In genomic region chr17:5826384-5826783, GRCh38 we compare ENCODE assay signal across 21 cellular contexts.
A peak's percentile ranks its signal among the peaks of the same experiment; 100 is the strongest.
DNase-seq lines count a peak whose midpoint lies in the region; ATAC-seq lines count a peak whose summit lies in the region.
"Had no signal": no experiment of that assay in that cellular context is flagged by ENCODE, and none has a peak within 500 bp of the region (broad histone marks: within the 10 kb centered on the region; RNA-seq: fewer than 3 reads in every experiment).

No MANE protein-coding gene starts in this region.

- peak; percentile 73 for DNase-seq in Daoy (ENCODE audit: low read depth)
- peak; percentile 25 for DNase-seq in NCI-H226
- peak; percentile 82 for DNase-seq in dermis blood vessel endothelial cell
- DNase-seq in kidney glomerular epithelial cell (lab: John Stamatoyannopoulos, UW): peak; percentile 42
- no peak for DNase-seq in activated T-cell treated with anti-CD3 and anti-CD28 coated beads, Interleukin-2, amount 50 U/mL, for 48 hours
- no peak for DNase-seq in activated CD4-positive, alpha-beta memory T cell treated with anti-CD3 and anti-CD28 coated beads, Interleukin-2, amount 10 ng/mL, durations not matched to agents 7 days and 5 days
- DNase-seq in NCI-H524 treated with DMSO at 0.1 percent for 48 hours (lab: John Stamatoyannopoulos, UW): no peak
- DNase-seq: activated CD4-positive, alpha-beta T cell treated with anti-CD3 and anti-CD28 coated beads for 4 hours; activated naive CD4-positive, alpha-beta T cell treated with Interleukin-2 at 50 U/mL for 16 hours; activated T-cell treated with anti-CD3 and anti-CD28 coated beads, Interleukin-2, amount 50 U/mL, for 4 hours; amygdala; Calu3; left ventricle myocardium inferior; NCI-H1417; NCI-H2081 treated with DMSO at 0.1 percent for 48 hours; spleen; stimulated activated naive CD4-positive, alpha-beta T cell treated with Interleukin-2 at 50 U/mL for 16 hours; T-helper 17 cell had no signal

- ATAC-seq in HG03342 (IDR thresholded peaks at IDR 0.05; ENCODE audit: unreplicated experiment): no peak
- ATAC-seq: activated T-cell treated with anti-CD3 and anti-CD28 coated beads, Interleukin-2, amount 50 U/mL, for 4 hours; natural killer cell treated with Interleukin-12 subunit alpha and Interleukin-12 subunit beta and Interleukin-15 and Interleukin-18, amount 100 ng/mL, for 72 hours; T-helper 17 cell had no signal

- no peaks in the 10 kb centered on the region for H3K9me3 Mint-ChIP-seq in activated CD4-positive, alpha-beta memory T cell treated with anti-CD3 and anti-CD28 coated beads, Interleukin-2, amount 10 ng/mL, durations not matched to agents 7 days and 5 days
- H3K9me3 Mint-ChIP-seq: natural killer cell treated with Interleukin-12 subunit alpha and Interleukin-12 subunit beta and Interleukin-15 and Interleukin-18, amount 100 ng/mL, for 72 hours had no signal

- H3K4me3 Mint-ChIP-seq in activated CD4-positive, alpha-beta memory T cell treated with anti-CD3 and anti-CD28 coated beads, Interleukin-2, amount 10 ng/mL, durations not matched to agents 7 days and 5 days: no peak overlapping the region
- H3K4me3 Mint-ChIP-seq: activated T-cell treated with anti-CD3 and anti-CD28 coated beads, Interleukin-2, amount 50 U/mL, for 4 hours; dendritic cell treated with granulocyte-macrophage colony-stimulating factor and Interleukin-4, amounts not matched to agents 40 ng/mL and 50 ng/mL, for 4 days; natural killer cell treated with Interleukin-12 subunit alpha and Interleukin-12 subunit beta and Interleukin-15 and Interleukin-18, amount 100 ng/mL, for 72 hours; T-helper 17 cell had no signal

- no peaks in the 10 kb centered on the region for H3K4me1 Mint-ChIP-seq in activated CD4-positive, alpha-beta memory T cell treated with anti-CD3 and anti-CD28 coated beads, Interleukin-2, amount 10 ng/mL, durations not matched to agents 7 days and 5 days

- H3K27ac Mint-ChIP-seq in activated CD4-positive, alpha-beta memory T cell treated with anti-CD3 and anti-CD28 coated beads, Interleukin-2, amount 10 ng/mL, durations not matched to agents 7 days and 5 days: no peak overlapping the region
- H3K27ac Mint-ChIP-seq: dendritic cell treated with granulocyte-macrophage colony-stimulating factor and Interleukin-4, amounts not matched to agents 40 ng/mL and 50 ng/mL, for 4 days; natural killer cell treated with Interleukin-12 subunit alpha and Interleukin-12 subunit beta and Interleukin-15 and Interleukin-18, amount 100 ng/mL, for 72 hours; T-helper 17 cell had no signal

- CTCF ChIA-PET in activated CD4-positive, alpha-beta memory T cell treated with anti-CD3 and anti-CD28 coated beads, Interleukin-2, amount 10 ng/mL, durations not matched to agents 7 days and 5 days (lab: Charles Lee): no interaction called here

- H3K36me3 Mint-ChIP-seq in activated CD4-positive, alpha-beta memory T cell treated with anti-CD3 and anti-CD28 coated beads, Interleukin-2, amount 10 ng/mL, durations not matched to agents 7 days and 5 days (ENCODE audit: low read depth): no peaks in the 10 kb centered on the region
- H3K36me3 Mint-ChIP-seq: natural killer cell treated with Interleukin-12 subunit alpha and Interleukin-12 subunit beta and Interleukin-15 and Interleukin-18, amount 100 ng/mL, for 72 hours had no signal

- peaks cover 15% of the 10 kb centered on the region for H3K27me3 Mint-ChIP-seq in activated CD4-positive, alpha-beta memory T cell treated with anti-CD3 and anti-CD28 coated beads, Interleukin-2, amount 10 ng/mL, durations not matched to agents 7 days and 5 days

- POLR2A ChIA-PET in activated CD4-positive, alpha-beta memory T cell treated with anti-CD3 and anti-CD28 coated beads, Interleukin-2, amount 10 ng/mL, durations not matched to agents 7 days and 5 days (lab: Charles Lee): no interaction called here

Comparison
In these comparisons a context has a peak if more than half of its experiments do, and no peak if none do; other contexts are left out.
1. DNase-seq: peak in Daoy (single experiment), NCI-H226 (single experiment), dermis blood vessel endothelial cell (single experiment) and kidney glomerular epithelial cell (single experiment); none in activated T-cell treated with anti-CD3 and anti-CD28 coated beads, Interleukin-2, amount 50 U/mL, for 48 hours (0 of 2), activated CD4-positive, alpha-beta memory T cell treated with anti-CD3 and anti-CD28 coated beads, Interleukin-2, amount 10 ng/mL, durations not matched to agents 7 days and 5 days (single experiment) and NCI-H524 treated with DMSO at 0.1 percent for 48 hours (single experiment).